In the genomic region with DNA sequence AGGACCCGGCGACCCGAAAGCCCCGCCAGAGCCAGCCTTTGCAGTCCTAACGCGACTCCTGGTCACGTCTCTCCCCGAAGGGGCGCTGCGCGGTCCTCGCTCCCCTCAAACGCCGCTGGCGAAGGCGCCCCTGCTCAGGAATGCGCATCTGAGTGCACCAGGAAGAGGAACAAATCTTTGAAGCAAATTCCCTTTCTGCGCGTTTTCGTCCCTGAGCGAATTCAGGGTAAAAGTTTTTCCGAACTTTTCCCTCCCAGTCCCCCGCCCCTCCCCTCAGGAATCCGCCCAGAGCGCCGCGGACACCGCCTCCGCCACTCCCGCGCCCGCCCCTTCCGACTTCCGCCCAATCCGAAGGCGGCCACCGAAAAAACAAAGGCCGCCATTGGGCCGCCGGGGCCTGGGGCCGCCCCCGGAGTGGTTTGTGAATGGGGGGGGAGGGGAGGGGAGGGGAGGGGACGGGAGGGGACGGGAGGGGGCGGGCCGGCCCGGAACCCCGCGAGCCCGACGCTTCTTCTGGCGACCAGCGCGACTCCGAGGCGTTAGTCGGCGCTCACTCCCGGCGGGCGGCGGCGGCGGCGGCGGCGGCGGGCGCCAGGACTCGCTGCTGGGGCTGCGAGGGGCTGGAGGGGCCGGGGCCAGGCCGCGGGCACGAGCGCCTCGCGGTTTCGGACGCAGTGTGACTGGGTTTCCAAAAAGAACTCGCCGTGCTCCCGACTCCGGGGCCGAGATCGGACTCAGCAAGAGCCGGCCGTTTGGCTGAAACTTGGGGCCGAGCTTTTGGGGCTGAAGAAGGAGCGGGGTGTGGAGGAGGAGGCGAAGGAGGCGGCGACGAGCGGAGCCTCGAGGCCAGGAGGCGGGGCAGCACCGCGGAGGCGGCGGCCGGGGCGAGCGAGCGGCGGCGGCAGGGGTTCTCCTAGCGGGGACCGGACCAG, we compare ENCODE assay signal across 8 cellular contexts. TPM values are rescaled to one million over a fixed set of nuclear protein-coding genes. Genes with fewer than 3 reads are reported as not detected.
DNase-seq lines count a peak whose midpoint lies in the region; ATAC-seq and TF ChIP-seq lines count a peak whose summit lies in the region.

Gene FZD7, plus strand, starts transcription at position 539 of the 932 bp plus-strand sequence. CDS start 793 bp downstream, outside the sequence.

- H3K4me1 Mint-ChIP-seq in activated naive CD8-positive, alpha-beta T cell (ENCODE audit: low read depth), result peaks cover 12% of the 10 kb centered on the region
- peaks cover 23% of the 10 kb centered on the region for H3K4me1 Mint-ChIP-seq in glutamatergic neuron (ENCODE audit: low read depth, unreplicated experiment)
- peaks cover 26% of the 10 kb centered on the region for H3K4me1 Mint-ChIP-seq in osteocyte (ENCODE audit: unreplicated experiment)

- peak within 1 kb of the TSS; percentile 99 for H2AFZ ChIP-seq in KMS-11 (ENCODE audit: low read depth)

- H3K4me3 ChIP-seq in KMS-11 (IDR thresholded peaks at IDR 0.05; ENCODE audit: insufficient read depth, low read depth, low read length) (peak within 1 kb of the TSS; percentile 18), thoracic aorta (peak within 1 kb of the TSS; percentile 92)

- H3K4me3 Mint-ChIP-seq in activated naive CD8-positive, alpha-beta T cell, result peak within 1 kb of the TSS; percentile 89
- H3K4me3 Mint-ChIP-seq in glutamatergic neuron (ENCODE audit: unreplicated experiment) (peak within 1 kb of the TSS; percentile 95), osteocyte (ENCODE audit: unreplicated experiment) (peak within 1 kb of the TSS; percentile 86)

- 0 out of 2 replicates have a peak, but pooled peaks have one; percentile 13 for TF ChIP-seq CTCF in KMS-11 (conservative IDR thresholded peaks at IDR 0.05; ENCODE audit: low read depth, low read length)
- no peak for TF ChIP-seq CTCF in glutamatergic neuron (IDR thresholded peaks at IDR 0.05; ENCODE audit: partially characterized antibody, unreplicated experiment)
- peak; percentile 30 for TF ChIP-seq CTCF in osteocyte (IDR thresholded peaks at IDR 0.05)
- no peak for TF ChIP-seq CTCF in thoracic aorta (IDR thresholded peaks at IDR 0.05)

- H3K27me3 ChIP-seq in KMS-11 (ENCODE audit: insufficient read depth, low read depth) (no peaks in the 10 kb centered on the region), thoracic aorta (replicated peaks; ENCODE audit: insufficient read depth) (no peaks in the 10 kb centered on the region)

- no peaks in the 10 kb centered on the region for H3K79me2 ChIP-seq in KMS-11 (ENCODE audit: insufficient read depth, low read depth)

- peak within 1 kb of the TSS; percentile 96 for H3K4me2 ChIP-seq in KMS-11

- H3K9me3 Mint-ChIP-seq in activated naive CD8-positive, alpha-beta T cell (ENCODE audit: low read depth), result no peaks in the 10 kb centered on the region
- peaks cover 14% of the 10 kb centered on the region for H3K9me3 Mint-ChIP-seq in glutamatergic neuron (ENCODE audit: unreplicated experiment)
- H3K9me3 Mint-ChIP-seq in osteocyte (ENCODE audit: unreplicated experiment), result no peaks in the 10 kb centered on the region

- no peaks in the 10 kb centered on the region for H3K36me3 Mint-ChIP-seq in activated naive CD8-positive, alpha-beta T cell
- H3K36me3 Mint-ChIP-seq in glutamatergic neuron (ENCODE audit: unreplicated experiment), result no peaks in the 10 kb centered on the region
- no peaks in the 10 kb centered on the region for H3K36me3 Mint-ChIP-seq in osteocyte (ENCODE audit: unreplicated experiment)

- H3K36me3 ChIP-seq in KMS-11 (ENCODE audit: insufficient read depth) (no peaks in the 10 kb centered on the region), thoracic aorta (no peaks in the 10 kb centered on the region)

- no peaks in the 10 kb centered on the region for H3K9me3 ChIP-seq in thoracic aorta

- H3K9ac ChIP-seq in KMS-11, result peak within 1 kb of the TSS; percentile 69; the same call in 1 of the 2 replicates

- DNase-seq in ELF-1 (ENCODE audit: low read depth, low spot score) (peak; percentile 93), glutamatergic neuron (peak; percentile 88), osteocyte (ENCODE audit: extremely low spot score, unreplicated experiment) (peak; percentile 98), thoracic aorta (ENCODE audit: low spot score) (peak; percentile 68)

- ATAC-seq in GM21737 (IDR thresholded peaks at IDR 0.05; ENCODE audit: unreplicated experiment), result peak; percentile 79
- peak; percentile 83 for ATAC-seq in SK-N-SH treated with all-trans-retinoic acid at 6 μM for 48 hours
- ATAC-seq in thoracic aorta (ENCODE audit: insufficient number of reproducible peaks, low FRiP score, low read depth), result peak; percentile 54

- H3K27ac Mint-ChIP-seq in activated naive CD8-positive, alpha-beta T cell, result no peak within 1 kb of the TSS
- peak within 1 kb of the TSS; percentile 67 for H3K27ac Mint-ChIP-seq in glutamatergic neuron (ENCODE audit: unreplicated experiment)
- H3K27ac Mint-ChIP-seq in osteocyte (ENCODE audit: unreplicated experiment), result peak within 1 kb of the TSS; percentile 98

- H4K20me1 ChIP-seq in KMS-11 (ENCODE audit: insufficient read depth), result no peaks in the 10 kb centered on the region

- H3K27ac ChIP-seq in KMS-11 (peak within 1 kb of the TSS; percentile 79), thoracic aorta (peak within 1 kb of the TSS; percentile 97 to 100)

- peaks cover 8% of the 10 kb centered on the region for H3K27me3 Mint-ChIP-seq in activated naive CD8-positive, alpha-beta T cell
- peaks cover 11% of the 10 kb centered on the region for H3K27me3 Mint-ChIP-seq in glutamatergic neuron (ENCODE audit: unreplicated experiment)
- H3K27me3 Mint-ChIP-seq in osteocyte (ENCODE audit: unreplicated experiment), result no peaks in the 10 kb centered on the region

- peaks cover 8% of the 10 kb centered on the region for H3K4me1 ChIP-seq in KMS-11 (ENCODE audit: low read depth, poor library complexity, severe bottlenecking)
- peaks cover 16 to 44% of the 10 kb centered on the region in 2 donors for H3K4me1 ChIP-seq in thoracic aorta (ENCODE audit: control insufficient read depth in 1 of 2, low read depth in 2 of 2)

TF ChIP-seq in SK-N-SH treated with all-trans-retinoic acid at 6 μM for 48 hours, 23 proteins besides CTCF, POLR2A, EP300 and RAD21:
- no peak for TF ChIP-seq ZNF8 (CRISPR knock-in tag; IDR thresholded peaks at IDR 0.05)
- no peak for TF ChIP-seq RARB (CRISPR knock-in tag; IDR thresholded peaks at IDR 0.05)
- TF ChIP-seq CSDC2 (CRISPR knock-in tag; IDR thresholded peaks at IDR 0.05), result peak; percentile 52; the same call in 1 of the 2 replicates
- TF ChIP-seq OSR1 (CRISPR knock-in tag; IDR thresholded peaks at IDR 0.05), result no peak
- TF ChIP-seq TOX (CRISPR knock-in tag; IDR thresholded peaks at IDR 0.05; ENCODE audit: borderline replicate concordance), result no peak

RNA-seq across cellular contexts. Expression of gene FZD7, which starts in this region (rescaled TPM):
- total RNA-seq in glutamatergic neuron (ENCODE audit: unreplicated experiment) (19.0 TPM), osteocyte (37.0 and 37.8 TPM in 2 replicates), thoracic aorta (10 to 100 TPM; 14.0 to 14.4 TPM)

Comparison
In these comparisons a context has a peak if more than half of its experiments do, and no peak if none do; other contexts are left out.
1. Peak in every context shown above with its lines: DNase-seq, ATAC-seq, H3K4me3 ChIP-seq and H3K27ac ChIP-seq.
2. CTCF ChIP-seq: peak in KMS-11 (single experiment) and osteocyte (single experiment); none in glutamatergic neuron (single experiment) and thoracic aorta (single experiment).